In genomic region chr10:130080461-130080814, GRCh38 we compare ENCODE assay signal across 27 cellular contexts. TPM values are rescaled to one million over a fixed set of nuclear protein-coding genes. Genes with fewer than 3 reads are reported as not detected.
"Had no signal": no experiment of that assay in that cellular context is flagged by ENCODE, and none has a peak within 500 bp of the region (broad histone marks: within the 10 kb centered on the region; RNA-seq: fewer than 3 reads in every experiment).

No MANE protein-coding gene starts in this region.

- H3K4me3 Mint-ChIP-seq: memory B cell; mesothelial cell of epicardium; naive B cell; natural killer cell; nephron progenitor cell; stimulated activated naive B cell treated with anti-CD40 and anti-IgM and Interleukin-4, amounts not matched to agents 10 μg/mL and 1 μg/mL and 100 μg/mL, for 72 hours; stimulated activated naive CD8-positive, alpha-beta T cell treated with anti-CD3 and anti-CD28 coated beads, Interleukin-15, Interleukin-2, amounts not matched to agents 100 ng/mL and 50 ng/mL, for 24 hours had no signal

- DNase-seq: heart right ventricle; islet precursor cell; left ventricle myocardium inferior; naive B cell; natural killer cell; nephron progenitor cell; ovary; posterior cingulate gyrus; retina; right cardiac atrium; stimulated activated CD4-positive, alpha-beta T cell treated with anti-CD3 and anti-CD28 coated beads, Interleukin-12 subunit alpha, Interleukin-12 subunit beta, amount 100 ng/mL, for 4 hours; stimulated activated CD4-positive, alpha-beta T cell treated with anti-CD3 and anti-CD28 coated beads, Interleukin-15, amount 100 ng/mL, for 24 hours; stimulated activated CD4-positive, alpha-beta T cell treated with anti-CD3 and anti-CD28 coated beads, Interleukin-2, amount 100 ng/mL, for 24 hours; stimulated activated CD4-positive, alpha-beta T cell treated with anti-CD3 and anti-CD28 coated beads, Interleukin-4, amount 100 ng/mL, for 1 hour; stimulated activated naive B cell treated with anti-CD40 and anti-IgM and Interleukin-4, amounts not matched to agents 10 μg/mL and 1 μg/mL and 100 μg/mL, for 72 hours; tibial artery; trophoblast cell; upper lobe of right lung had no signal

- H3K4me2 ChIP-seq: hepatocyte had no signal

- ATAC-seq: heart right ventricle; natural killer cell; right cardiac atrium; sciatic nerve; stimulated activated naive B cell treated with anti-CD40 and anti-IgM and Interleukin-4, amounts not matched to agents 10 μg/mL and 1 μg/mL and 100 μg/mL, for 72 hours; upper lobe of right lung had no signal

- H3K27me3 Mint-ChIP-seq: memory B cell; naive B cell; stimulated activated naive B cell treated with anti-CD40 and anti-IgM and Interleukin-4, amounts not matched to agents 10 μg/mL and 1 μg/mL and 100 μg/mL, for 72 hours; stimulated activated naive CD8-positive, alpha-beta T cell treated with anti-CD3 and anti-CD28 coated beads, Interleukin-15, Interleukin-2, amounts not matched to agents 100 ng/mL and 50 ng/mL, for 24 hours had no signal

- H3K9me3 ChIP-seq: ovary, prostate gland, suprapubic skin, thoracic aorta, tibial artery, upper lobe of right lung had no signal

- H3K79me2 ChIP-seq: hepatocyte had no signal

- H3K27ac Mint-ChIP-seq: memory B cell; mesothelial cell of epicardium; naive B cell; natural killer cell; nephron progenitor cell; stimulated activated naive B cell treated with anti-CD40 and anti-IgM and Interleukin-4, amounts not matched to agents 10 μg/mL and 1 μg/mL and 100 μg/mL, for 72 hours; stimulated activated naive CD8-positive, alpha-beta T cell treated with anti-CD3 and anti-CD28 coated beads, Interleukin-15, Interleukin-2, amounts not matched to agents 100 ng/mL and 50 ng/mL, for 24 hours had no signal

- H3K4me3 ChIP-seq: heart right ventricle, hepatocyte, left ventricle myocardium inferior, ovary, prostate gland, skin epidermis, suprapubic skin, thoracic aorta, tibial artery, upper lobe of right lung had no signal

- H3K27ac ChIP-seq: heart right ventricle, hepatocyte, left ventricle myocardium inferior, ovary, prostate gland, skin epidermis, suprapubic skin, thoracic aorta, tibial artery, upper lobe of right lung had no signal

- H3K4me1 ChIP-seq: heart right ventricle, left ventricle myocardium inferior, prostate gland, suprapubic skin, tibial artery, upper lobe of right lung had no signal

- H3K36me3 Mint-ChIP-seq: mesothelial cell of epicardium had no signal

- H2AFZ ChIP-seq: hepatocyte had no signal

- H3K27me3 ChIP-seq: heart right ventricle, hepatocyte, ovary, suprapubic skin, tibial artery, upper lobe of right lung had no signal

- H3K4me1 Mint-ChIP-seq: mesothelial cell of epicardium, naive B cell, natural killer cell, nephron progenitor cell had no signal

- H3K36me3 ChIP-seq: ovary, prostate gland, suprapubic skin, upper lobe of right lung had no signal

RNA-seq across cellular contexts. Expression of gene C10orf143, which starts 30.2 kb away (rescaled TPM):
- total RNA-seq: thoracic aorta had no signal
